In the genomic region with DNA sequence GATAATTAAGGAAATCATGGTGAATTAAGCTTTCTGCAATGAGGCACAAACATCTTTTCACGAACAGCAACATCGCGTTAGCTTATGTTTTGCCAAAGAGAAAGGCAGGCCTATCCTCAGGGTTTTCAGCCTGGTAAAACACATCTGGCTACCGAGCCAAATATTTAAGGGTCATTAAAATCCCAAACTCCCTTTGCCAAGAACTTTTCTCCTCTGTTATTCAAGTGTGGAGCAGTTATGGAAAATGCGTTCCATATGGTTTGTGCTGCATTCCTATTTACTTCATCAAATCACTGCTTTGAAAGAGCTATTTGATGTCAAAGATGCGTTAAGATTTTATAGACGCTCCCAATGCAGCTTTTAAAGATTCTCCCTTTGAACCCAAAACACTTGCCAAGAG, we compare ENCODE assay signal across 1 cellular context.
TF ChIP-seq lines count a peak whose summit lies in the region.

No MANE protein-coding gene starts in this region.

TF ChIP-seq in IMR-90, 13 proteins besides CTCF, POLR2A, EP300 and RAD21 (continued from another document):
- no peak for TF ChIP-seq BHLHE40 (IDR thresholded peaks at IDR 0.05; ENCODE audit: low read depth, low read length)
- no peak for TF ChIP-seq FOS (IDR thresholded peaks at IDR 0.05; ENCODE audit: low read depth, low read length)
